Comparison of ENCODE assay signal across 8 cellular contexts in genomic region chr17:64025732-64026294, GRCh38. TPM values are rescaled to one million over a fixed set of nuclear protein-coding genes. Genes with fewer than 3 reads are reported as not detected.
DNase-seq lines count a peak whose midpoint lies in the region; ATAC-seq and TF ChIP-seq lines count a peak whose summit lies in the region.

No MANE protein-coding gene starts in this region.

- ATAC-seq in HG03045 (IDR thresholded peaks at IDR 0.05; ENCODE audit: unreplicated experiment), result peak; percentile 66

- intact Hi-C loops in breast epithelium (cut with DNase I; ENCODE audit: low total_unique reads), result no loop called here

- no peaks in the 10 kb centered on the region for H3K27me3 ChIP-seq in breast epithelium

- H3K36me3 ChIP-seq in breast epithelium, result no peaks in the 10 kb centered on the region

- H3K4me3 ChIP-seq in breast epithelium, result peak overlapping the region in 2 of 3 donors; percentile 24 to 42

- H3K27ac ChIP-seq in VCaP, result no peak overlapping the region
- H3K27ac ChIP-seq in breast epithelium, result peak overlapping the region in 1 of 2 donors; percentile 27

- no peaks in the 10 kb centered on the region for H3K9me3 ChIP-seq in breast epithelium

- no peaks in the 10 kb centered on the region for H3K4me1 ChIP-seq in breast epithelium

- no peak for TF ChIP-seq POLR2A in breast epithelium (IDR thresholded peaks at IDR 0.05)

- DNase-seq in NCI-H2196 treated with DMSO at 0.1 percent for 48 hours (lab: John Stamatoyannopoulos, UW; ENCODE audit: unreplicated experiment), result peak; percentile 42
- DNase-seq in breast epithelium (ENCODE audit: low spot score in 2 of 2), result peak; percentile 61 to 64
- peak; percentile 73 for DNase-seq in kidney tubule cell (ENCODE audit: low spot score)
- DNase-seq in stimulated activated CD4-positive, alpha-beta T cell treated with anti-CD3 and anti-CD28 coated beads, Interleukin-1b, Interleukin-23, amount 100 ng/mL, for 48 hours, result peak; percentile 92
- no peak for DNase-seq in NCI-H1048 (lab: John Stamatoyannopoulos, UW)

- TF ChIP-seq CTCF in GM12801 (IDR thresholded peaks at IDR 0.05; ENCODE audit: extremely low read depth, insufficient read length) (peak; percentile 92), VCaP (conservative IDR thresholded peaks at IDR 0.05) (peak; percentile 91), breast epithelium (IDR thresholded peaks at IDR 0.05) (peak; percentile 80 to 94 (median 86))

RNA-seq across cellular contexts. Expression of gene ICAM2, which starts 5.4 kb away (rescaled TPM):
- 100 to 1,000 TPM in 1 of 3 donors, 10 to 100 TPM in 2; 26.1 to 106 (median 32.2) TPM for total RNA-seq in breast epithelium

RNA-seq across cellular contexts. Expression of gene PRR29, which starts 27.7 kb away (rescaled TPM):
- total RNA-seq in breast epithelium, result 1 to 10 TPM in 1 of 3 donors, under 1 TPM in 2; 0.15 to 1.3 (median 0.16) TPM

RNA-seq across cellular contexts. Expression of gene SCN4A, which starts 53.1 kb away (rescaled TPM):
- 10 to 100 TPM in 2 of 3 donors, 1 to 10 TPM in 1; 1.0 to 16.7 (median 10.2) TPM for total RNA-seq in breast epithelium
